In genomic region chr6:32194388-32194787, GRCh38 we compare ENCODE assay signal across 9 cellular contexts. TPM values are rescaled to one million over a fixed set of nuclear protein-coding genes. Genes with fewer than 3 reads are reported as not detected.
DNase-seq lines count a peak whose midpoint lies in the region; ATAC-seq and TF ChIP-seq lines count a peak whose summit lies in the region.
"Had no signal": no experiment of that assay in that cellular context is flagged by ENCODE, and none has a peak within 500 bp of the region (broad histone marks: within the 10 kb centered on the region; RNA-seq: fewer than 3 reads in every experiment).

No MANE protein-coding gene starts in this region.

- H3K27ac Mint-ChIP-seq in activated naive CD4-positive, alpha-beta T cell treated with anti-CD3 and anti-CD28 coated beads, Interleukin-2, amount 10 ng/mL, durations not matched to agents 7 days and 5 days, result no peak overlapping the region

- DNase-seq in activated naive CD4-positive, alpha-beta T cell treated with anti-CD3 and anti-CD28 coated beads, Interleukin-2, amount 10 ng/mL, durations not matched to agents 7 days and 5 days, result no peak
- DNase-seq in activated naive CD4-positive, alpha-beta T cell treated with anti-CD3 and anti-CD28 coated beads, Interleukin-2, amount 50 U/mL, for 16 hours, result no peak
- DNase-seq in adrenal gland (peak in 1 of 7 donors; percentile 58), tibial nerve (ENCODE audit: low spot score in 2 of 2) (no peak), HuH-7 (ENCODE audit: low spot score) (no peak), GDM1 (lab: John Stamatoyannopoulos, UW) (no peak)
- DNase-seq: NCI-H1694 treated with DMSO at 0.1 percent for 48 hours had no signal

- peak overlapping the region; percentile 94 for H3K4me3 Mint-ChIP-seq in activated naive CD4-positive, alpha-beta T cell treated with anti-CD3 and anti-CD28 coated beads, Interleukin-2, amount 10 ng/mL, durations not matched to agents 7 days and 5 days

- no peaks in the 10 kb centered on the region for H3K27me3 ChIP-seq in adrenal gland
- no peaks in the 10 kb centered on the region for H3K27me3 ChIP-seq in muscle layer of colon (ENCODE audit: control insufficient read depth in 1 of 2, insufficient read depth in 2 of 2, low read length in 2 of 2)
- no peaks in the 10 kb centered on the region for H3K27me3 ChIP-seq in tibial nerve

- peak overlapping the region; percentile 68 for H3K9ac ChIP-seq in muscle layer of colon (ENCODE audit: low read length)

- no peaks in the 10 kb centered on the region for H3K36me3 ChIP-seq in adrenal gland (replicated peaks in 1 of 2)
- H3K36me3 ChIP-seq in muscle layer of colon (ENCODE audit: insufficient read depth, low read length), result no peaks in the 10 kb centered on the region
- H3K36me3 ChIP-seq in tibial nerve, result no peaks in the 10 kb centered on the region

- H3K27ac ChIP-seq in adrenal gland, result peak overlapping the region in 3 of 5 donors; percentile 90 to 100 (median 98)
- peak overlapping the region; percentile 99 for H3K27ac ChIP-seq in muscle layer of colon (ENCODE audit: low read depth, low read length)
- peak overlapping the region; percentile 92 to 100 (median 100) for H3K27ac ChIP-seq in tibial nerve

- H3K27me3 Mint-ChIP-seq in activated naive CD4-positive, alpha-beta T cell treated with anti-CD3 and anti-CD28 coated beads, Interleukin-2, amount 10 ng/mL, durations not matched to agents 7 days and 5 days, result peaks cover 8% of the 10 kb centered on the region

- H3K4me1 ChIP-seq in adrenal gland (replicated peaks in 1 of 2) (peaks cover 11 to 36% of the 10 kb centered on the region in 2 donors), muscle layer of colon (ENCODE audit: insufficient read depth, low read length) (peaks cover 31% of the 10 kb centered on the region), tibial nerve (peaks cover 0 to 59% (median 49%) of the 10 kb centered on the region in 4 donors)

- H3K4me1 Mint-ChIP-seq in activated naive CD4-positive, alpha-beta T cell treated with anti-CD3 and anti-CD28 coated beads, Interleukin-2, amount 10 ng/mL, durations not matched to agents 7 days and 5 days, result peaks cover 34% of the 10 kb centered on the region

- no peak for ATAC-seq in HG02588 (IDR thresholded peaks at IDR 0.05; ENCODE audit: unreplicated experiment)

- H3K9me3 ChIP-seq in adrenal gland (replicated peaks in 1 of 3) (no peaks in the 10 kb centered on the region), muscle layer of colon (ENCODE audit: low read length) (no peaks in the 10 kb centered on the region), tibial nerve (no peaks in the 10 kb centered on the region)

- H3K9me3 Mint-ChIP-seq in activated naive CD4-positive, alpha-beta T cell treated with anti-CD3 and anti-CD28 coated beads, Interleukin-2, amount 10 ng/mL, durations not matched to agents 7 days and 5 days, result no peaks in the 10 kb centered on the region

- TF ChIP-seq POLR2A in adrenal gland (IDR thresholded peaks at IDR 0.05) (no peak), tibial nerve (IDR thresholded peaks at IDR 0.05) (no peak)

- intact Hi-C loops in adrenal gland (cut with DNase I), result loop anchor here in 1 of 2 donors (5.0 kb wide), 1 partner anchor 82 kb away; no protein-coding TSS in a partner anchor

- peaks cover 28% of the 10 kb centered on the region for H3K36me3 Mint-ChIP-seq in activated naive CD4-positive, alpha-beta T cell treated with anti-CD3 and anti-CD28 coated beads, Interleukin-2, amount 10 ng/mL, durations not matched to agents 7 days and 5 days

- 90 to 95% (median 91%) methylated on average over 4 of the region's 4 CpGs for WGBS in adrenal gland, 4 donors
- 81 to 82% methylated on average over 4 of the region's 4 CpGs for WGBS in tibial nerve, 2 donors

- H3K4me3 ChIP-seq in adrenal gland (no peak overlapping the region), muscle layer of colon (ENCODE audit: low read depth in 1 of 2, low read length in 2 of 2) (peak overlapping the region; percentile 43 to 62), tibial nerve (no peak overlapping the region)

- no peak for TF ChIP-seq EP300 in tibial nerve (IDR thresholded peaks at IDR 0.05)

- TF ChIP-seq CTCF in adrenal gland (IDR thresholded peaks at IDR 0.05) (no peak), tibial nerve (IDR thresholded peaks at IDR 0.05) (no peak)

- CTCF ChIA-PET in activated naive CD4-positive, alpha-beta T cell treated with anti-CD3 and anti-CD28 coated beads, Interleukin-2, amount 10 ng/mL, durations not matched to agents 7 days and 5 days (lab: Charles Lee), result interaction anchor here (0.6 to 1.6 kb wide), 4 partner anchors 40 to 408 kb away, joined by 3 to 4 read pairs (median 3); no protein-coding TSS in a partner anchor

RNA-seq across cellular contexts. Expression of gene GPSM3, which starts 1.9 kb away (rescaled TPM):
- 10 to 100 TPM; 12.7 to 40.3 (median 19.2) TPM for total RNA-seq in adrenal gland
- 10 to 100 TPM in 2 of 3 donors, 1 to 10 TPM in 1; 4.8 to 32.2 (median 15.9) TPM for polyA plus RNA-seq in adrenal gland
- total RNA-seq in tibial nerve, result 10 to 100 TPM in 2 of 4 donors, 1 to 10 TPM in 2; 5.9 to 17.7 (median 8.8) TPM

RNA-seq across cellular contexts. Expression of gene PBX2, which starts 4.4 kb away (rescaled TPM):
- total RNA-seq in adrenal gland (100 to 1,000 TPM in 1 of 8 donors, 10 to 100 TPM in 7; 37.4 to 109 (median 61.3) TPM), tibial nerve (10 to 100 TPM; 55.0 to 75.0 (median 61.9) TPM)
- 100 to 1,000 TPM in 1 of 3 donors, 10 to 100 TPM in 2; 46.6 to 211 (median 85.1) TPM for polyA plus RNA-seq in adrenal gland

RNA-seq across cellular contexts. Expression of gene AGER, which starts 10.3 kb away (rescaled TPM):
- total RNA-seq in adrenal gland (1 to 10 TPM in 7 of 8 donors, not detected in 1; 1.4 to 9.7 (median 2.7) TPM), tibial nerve (10 to 100 TPM in 1 of 4 donors, 1 to 10 TPM in 3; 4.0 to 12.7 (median 5.8) TPM)
- polyA plus RNA-seq in adrenal gland, result 10 to 100 TPM in 2 of 3 donors, 1 to 10 TPM in 1; 1.7 to 63.9 (median 18.1) TPM

RNA-seq across cellular contexts. Expression of gene RNF5, which starts 16.2 kb away (rescaled TPM):
- total RNA-seq in adrenal gland, result 100 to 1,000 TPM in 6 of 8 donors, 10 to 100 TPM in 2; 90.6 to 146 (median 116) TPM
- polyA plus RNA-seq in adrenal gland, result 100 to 1,000 TPM in 1 of 3 donors, 10 to 100 TPM in 2; 47.2 to 120 (median 93.2) TPM
- total RNA-seq in tibial nerve, result 100 to 1,000 TPM in 2 of 4 donors, 10 to 100 TPM in 2; 74.5 to 117 (median 107) TPM

RNA-seq across cellular contexts. Expression of gene AGPAT1, which starts 18.5 kb away (rescaled TPM):
- 10 to 100 TPM; 51.9 to 91.9 (median 70.2) TPM for total RNA-seq in adrenal gland
- polyA plus RNA-seq in adrenal gland, result 10 to 100 TPM; 63.5 to 75.8 (median 70.1) TPM
- 10 to 100 TPM; 45.3 to 52.2 (median 48.1) TPM for total RNA-seq in tibial nerve

Comparison
In these comparisons a context has a peak if more than half of its experiments do, and no peak if none do; other contexts are left out.
1. H3K4me3 ChIP-seq: peak in muscle layer of colon (2 of 2); none in adrenal gland (0 of 4) and tibial nerve (0 of 4).
2. Peak in every context shown above with its lines, with median percentiles within 50 percentile points of each other: H3K27ac ChIP-seq.